In genomic region chr4:143335979-143336827, GRCh38 we compare ENCODE assay signal across 8 cellular contexts. TPM values are rescaled to one million over a fixed set of nuclear protein-coding genes. Genes with fewer than 3 reads are reported as not detected.
DNase-seq lines count a peak whose midpoint lies in the region; ATAC-seq and TF ChIP-seq lines count a peak whose summit lies in the region.

No MANE protein-coding gene starts in this region.

- H3K4me3 ChIP-seq in AG04450 (ENCODE audit: low read depth, low read length) (peak overlapping the region; percentile 68), endocrine pancreas (ENCODE audit: control insufficient read depth, insufficient read depth, low read length) (no peak overlapping the region)

- peak overlapping the region; percentile 98 for H3K4me3 Mint-ChIP-seq in stimulated activated naive B cell treated with anti-CD40 and anti-IgM and Interleukin-4, amounts not matched to agents 10 μg/mL and 1 μg/mL and 100 μg/mL, for 72 hours

- H3K27me3 ChIP-seq in AG04450 (ENCODE audit: control insufficient read depth, insufficient read depth, low read length) = no peaks in the 10 kb centered on the region
- H3K27me3 ChIP-seq in endocrine pancreas (ENCODE audit: control insufficient read depth, insufficient read depth, low read length) = no peaks in the 10 kb centered on the region

- POLR2A ChIA-PET in AG04450 (lab: Yijun Ruan, JAX) = interaction anchor here (0.6 to 1.6 kb wide), 8 partner anchors 16 to 1313 kb away, joined by 3 to 11 read pairs (median 4); no protein-coding TSS in a partner anchor

- H3K9ac ChIP-seq in endocrine pancreas (ENCODE audit: control insufficient read depth, insufficient read depth, low read length) = peak overlapping the region; percentile 82

- ATAC-seq in HG02763 (IDR thresholded peaks at IDR 0.05; ENCODE audit: unreplicated experiment) = peak; percentile 49
- ATAC-seq in stimulated activated naive B cell treated with anti-CD40 and anti-IgM and Interleukin-4, amounts not matched to agents 10 μg/mL and 1 μg/mL and 100 μg/mL, for 72 hours (replicated peaks) = peak; percentile 75 to 77

- no peaks in the 10 kb centered on the region for H3K4me1 ChIP-seq in endocrine pancreas (ENCODE audit: control insufficient read depth, insufficient read depth, low read length)

- TF ChIP-seq CTCF in AG04450 (IDR thresholded peaks at IDR 0.05; ENCODE audit: low read depth, low read length) (no peak), GM13976 (IDR thresholded peaks at IDR 0.05; ENCODE audit: borderline replicate concordance, control extremely low read depth, extremely low read depth, insufficient read depth, missing control alignments) (no peak), VCaP (conservative IDR thresholded peaks at IDR 0.05) (no peak; the same call in 1 of the 2 replicates)

- peaks cover 0 to 6% of the 10 kb centered on the region in 2 donors for H3K36me3 Mint-ChIP-seq in stimulated activated naive B cell treated with anti-CD40 and anti-IgM and Interleukin-4, amounts not matched to agents 10 μg/mL and 1 μg/mL and 100 μg/mL, for 72 hours

- no peaks in the 10 kb centered on the region; the same call in 1 of the 2 replicates for H3K9me3 ChIP-seq in AG04450 (ENCODE audit: control insufficient read depth, insufficient read depth, low read length)
- H3K9me3 ChIP-seq in endocrine pancreas (ENCODE audit: control insufficient read depth, low read length) = no peaks in the 10 kb centered on the region

- H3K27ac Mint-ChIP-seq in stimulated activated naive B cell treated with anti-CD40 and anti-IgM and Interleukin-4, amounts not matched to agents 10 μg/mL and 1 μg/mL and 100 μg/mL, for 72 hours = peak overlapping the region; percentile 70

- no peaks in the 10 kb centered on the region for H3K9me3 Mint-ChIP-seq in stimulated activated naive B cell treated with anti-CD40 and anti-IgM and Interleukin-4, amounts not matched to agents 10 μg/mL and 1 μg/mL and 100 μg/mL, for 72 hours

- DNase-seq in AG04450 (ENCODE audit: low read depth, low spot score) (peak; percentile 83), GM13976 (ENCODE audit: low spot score) (peak; percentile 78), NCI-H1105 treated with DMSO at 0.1 percent for 48 hours (lab: John Stamatoyannopoulos, UW) (peak; percentile 62), lung microvascular endothelial cell (ENCODE audit: low read depth in 2 of 2) (peak; percentile 87 to 89)
- peak; percentile 81 for DNase-seq in stimulated activated naive B cell treated with anti-CD40 and anti-IgM and Interleukin-4, amounts not matched to agents 10 μg/mL and 1 μg/mL and 100 μg/mL, for 72 hours

- peaks cover 16 to 28% of the 10 kb centered on the region in 2 donors for H3K4me1 Mint-ChIP-seq in stimulated activated naive B cell treated with anti-CD40 and anti-IgM and Interleukin-4, amounts not matched to agents 10 μg/mL and 1 μg/mL and 100 μg/mL, for 72 hours

- H3K36me3 ChIP-seq in endocrine pancreas (ENCODE audit: control insufficient read depth, insufficient read depth, low read length) = no peaks in the 10 kb centered on the region

- H3K27me3 Mint-ChIP-seq in stimulated activated naive B cell treated with anti-CD40 and anti-IgM and Interleukin-4, amounts not matched to agents 10 μg/mL and 1 μg/mL and 100 μg/mL, for 72 hours = no peaks in the 10 kb centered on the region

- in situ Hi-C loops in GM13976 (cut with MboI; ENCODE audit: low sequenced_read_pairs, unreplicated experiment) = no loop called here

- CTCF ChIA-PET in AG04450 (lab: Charles Lee) = interaction anchor here (0.6 to 1.8 kb wide), 10 partner anchors 9 to 134 kb away, joined by 3 to 7 read pairs (median 4); no protein-coding TSS in a partner anchor

- H3K27ac ChIP-seq in AG04450 (ENCODE audit: low read depth, low read length) (peak overlapping the region; percentile 89), VCaP (peak overlapping the region; percentile 85)

RNA-seq across cellular contexts. Expression of gene GAB1, which starts 0.5 kb away (rescaled TPM):
- polyA plus RNA-seq in AG04450 (2011; rRNA removed) = 11.7 and 13.8 TPM in 2 replicates
- polyA minus RNA-seq in AG04450 (2011; rRNA and poly(A)+ RNA removed) = 21.5 and 27.1 TPM in 2 replicates
- total RNA-seq in lung microvascular endothelial cell = 10.2 and 24.4 TPM in 2 replicates
